In the genomic region with DNA sequence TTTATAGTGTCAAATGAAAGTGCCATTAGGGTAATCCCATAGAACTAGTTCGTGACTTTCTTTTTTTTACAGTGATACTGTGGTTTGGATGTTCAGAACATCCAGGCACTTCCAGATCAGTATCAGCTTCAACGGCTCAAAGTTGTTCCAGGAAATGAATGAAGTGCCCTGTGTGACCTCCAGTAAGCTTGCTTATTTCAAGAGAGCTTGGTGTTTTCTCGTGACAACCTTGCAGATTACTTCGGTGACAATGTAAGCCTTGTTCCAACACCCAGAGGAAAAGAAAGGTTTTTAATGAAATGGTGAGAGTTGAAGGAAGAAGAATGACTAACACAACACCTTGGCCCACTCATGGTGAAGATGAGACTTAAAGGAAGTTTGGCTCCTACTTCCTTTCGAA, we compare ENCODE assay signal across 1 cellular context.
TF ChIP-seq lines count a peak whose summit lies in the region.

No MANE protein-coding gene starts in this region.

TF ChIP-seq in K562, 482 proteins besides CTCF, POLR2A, EP300 and RAD21 (continued from another document):
- TF ChIP-seq CBX2 (IDR thresholded peaks at IDR 0.05; ENCODE audit: insufficient read depth, low read length, poor library complexity, severe bottlenecking) (no peak), ETV1 (tag; conservative IDR thresholded peaks at IDR 0.05; ENCODE audit: low read depth) (0 out of 2 replicates have a peak, but pooled peaks have one; percentile 17), NR2F6 (CRISPR knock-in tag; IDR thresholded peaks at IDR 0.05) (no peak), FOXM1 (IDR thresholded peaks at IDR 0.05; ENCODE audit: low read depth) (0 out of 2 replicates have a peak, but pooled peaks have one; percentile 24), FOXM1 (CRISPR knock-in tag; IDR thresholded peaks at IDR 0.05; ENCODE audit: low read depth) (no peak), CXXC5 (CRISPR knock-in tag; IDR thresholded peaks at IDR 0.05) (0 out of 2 replicates have a peak, but pooled peaks have one; percentile 21), SIN3B (IDR thresholded peaks at IDR 0.05; ENCODE audit: low read depth) (no peak), ILF3 (IDR thresholded peaks at IDR 0.05; ENCODE audit: borderline replicate concordance) (no peak), RBM17 (IDR thresholded peaks at IDR 0.05; ENCODE audit: borderline replicate concordance, low read depth, low read length) (no peak), ZBTB26 (CRISPR knock-in tag; IDR thresholded peaks at IDR 0.05) (no peak), CEBPB (tag; IDR thresholded peaks at IDR 0.05) (peak; percentile 24; the same call in 1 of the 2 replicates), DACH1 (IDR thresholded peaks at IDR 0.05; ENCODE audit: partially characterized antibody) (no peak)
- TF ChIP-seq, protein P1, sequence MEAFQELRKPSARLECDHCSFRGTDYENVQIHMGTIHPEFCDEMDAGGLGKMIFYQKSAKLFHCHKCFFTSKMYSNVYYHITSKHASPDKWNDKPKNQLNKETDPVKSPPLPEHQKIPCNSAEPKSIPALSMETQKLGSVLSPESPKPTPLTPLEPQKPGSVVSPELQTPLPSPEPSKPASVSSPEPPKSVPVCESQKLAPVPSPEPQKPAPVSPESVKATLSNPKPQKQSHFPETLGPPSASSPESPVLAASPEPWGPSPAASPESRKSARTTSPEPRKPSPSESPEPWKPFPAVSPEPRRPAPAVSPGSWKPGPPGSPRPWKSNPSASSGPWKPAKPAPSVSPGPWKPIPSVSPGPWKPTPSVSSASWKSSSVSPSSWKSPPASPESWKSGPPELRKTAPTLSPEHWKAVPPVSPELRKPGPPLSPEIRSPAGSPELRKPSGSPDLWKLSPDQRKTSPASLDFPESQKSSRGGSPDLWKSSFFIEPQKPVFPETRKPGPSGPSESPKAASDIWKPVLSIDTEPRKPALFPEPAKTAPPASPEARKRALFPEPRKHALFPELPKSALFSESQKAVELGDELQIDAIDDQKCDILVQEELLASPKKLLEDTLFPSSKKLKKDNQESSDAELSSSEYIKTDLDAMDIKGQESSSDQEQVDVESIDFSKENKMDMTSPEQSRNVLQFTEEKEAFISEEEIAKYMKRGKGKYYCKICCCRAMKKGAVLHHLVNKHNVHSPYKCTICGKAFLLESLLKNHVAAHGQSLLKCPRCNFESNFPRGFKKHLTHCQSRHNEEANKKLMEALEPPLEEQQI (IDR thresholded peaks at IDR 0.05) = peak; percentile 14; the same call in 1 of the 2 replicates
